In genomic region chr2:238369516-238370481, GRCh38 we compare ENCODE assay signal across 11 cellular contexts. TPM values are rescaled to one million over a fixed set of nuclear protein-coding genes. Genes with fewer than 3 reads are reported as not detected.
DNase-seq lines count a peak whose midpoint lies in the region; ATAC-seq and TF ChIP-seq lines count a peak whose summit lies in the region.
"Had no signal": no experiment of that assay in that cellular context is flagged by ENCODE, and none has a peak within 500 bp of the region (broad histone marks: within the 10 kb centered on the region; RNA-seq: fewer than 3 reads in every experiment).

No MANE protein-coding gene starts in this region.

- dilution Hi-C loops in IMR-90 (cut with HindIII; ENCODE audit: low sequenced_read_pairs, unreplicated experiment), result no loop called here

- no peak overlapping the region for H2AK5ac ChIP-seq in IMR-90 (ENCODE audit: low read depth, low read length)

- TF ChIP-seq POLR2A in IMR-90 (IDR thresholded peaks at IDR 0.05; ENCODE audit: low read depth, low read length), result no peak
- no peak for TF ChIP-seq POLR2A in esophagus squamous epithelium (IDR thresholded peaks at IDR 0.05)

- no peak overlapping the region for H2AFZ ChIP-seq in IMR-90 (replicated peaks; ENCODE audit: low read length, poor library complexity)

- TF ChIP-seq RAD21 in IMR-90 (IDR thresholded peaks at IDR 0.05; ENCODE audit: low read length), result no peak

- no peak overlapping the region for H3K27ac ChIP-seq in IMR-90 (ENCODE audit: insufficient read depth, low read length)
- peak overlapping the region in 3 of 4 donors; percentile 4 to 35 (median 32) for H3K27ac ChIP-seq in esophagus squamous epithelium
- H3K27ac ChIP-seq: BLaER1 treated with 17β-estradiol and CSF1 and Interleukin-3, amounts not matched to agents 10 nM and 100 nM; brain microvascular endothelial cell had no signal

- no peak overlapping the region for H2BK20ac ChIP-seq in IMR-90 (ENCODE audit: low read depth, low read length)

- H4K20me1 ChIP-seq in IMR-90 (ENCODE audit: insufficient read depth, low read length), result no peaks in the 10 kb centered on the region
- H4K20me1 ChIP-seq: BLaER1 treated with 17β-estradiol and CSF1 and Interleukin-3, amounts not matched to agents 10 nM and 100 nM had no signal

- H3K79me1 ChIP-seq in IMR-90 (ENCODE audit: low read depth in 1 of 2, low read length in 2 of 2), result no peaks in the 10 kb centered on the region

- no peak for TF ChIP-seq CTCF in IMR-90 (conservative IDR thresholded peaks at IDR 0.05; ENCODE audit: low read depth, low read length)
- TF ChIP-seq CTCF in esophagus squamous epithelium (IDR thresholded peaks at IDR 0.05), result no peak
- no peak for TF ChIP-seq CTCF in omental fat pad (IDR thresholded peaks at IDR 0.05)

- no peak overlapping the region for H4K8ac ChIP-seq in IMR-90 (ENCODE audit: low read depth in 2 of 2, low read length in 2 of 2)

- no peak overlapping the region for H3K9ac ChIP-seq in IMR-90 (ENCODE audit: low read depth, low read length)
- H3K9ac ChIP-seq: BLaER1 treated with 17β-estradiol and CSF1 and Interleukin-3, amounts not matched to agents 10 nM and 100 nM had no signal

- no peaks in the 10 kb centered on the region; the same call in 1 of the 2 replicates for H3K9me1 ChIP-seq in IMR-90 (ENCODE audit: insufficient read depth, low read length)

- H4K91ac ChIP-seq in IMR-90 (ENCODE audit: insufficient read depth, low read depth, low read length), result no peak overlapping the region

- peak overlapping the region; percentile 2 for H2AK9ac ChIP-seq in IMR-90 (replicated peaks; ENCODE audit: low read depth, low read length, poor library complexity)

- in situ Hi-C loops in G401 (cut with HindIII; ENCODE audit: low sequenced_read_pairs) (no loop called here), IMR-90 (cut with MboI; ENCODE audit: low sequenced_read_pairs) (loop anchor here (10.0 to 25.0 kb wide), 4 partner anchors 95 to 635 kb away; no protein-coding TSS in a partner anchor)

- intact Hi-C loops in IMR-90 (cut with micrococcal nuclease), result loop anchor here (1.0 to 10.0 kb wide), 6 partner anchors 93 to 633 kb away; partner anchors contain the start of gene TWIST2
- intact Hi-C loops in esophagus squamous epithelium (cut with DNase I), result loop anchor here (5.0 to 10.0 kb wide), 2 partner anchors 93 to 415 kb away; no protein-coding TSS in a partner anchor

- peak; percentile 83 for DNase-seq in G401 (ENCODE audit: low spot score)
- no peak for DNase-seq in IMR-90
- DNase-seq in esophagus squamous epithelium (lab: John Stamatoyannopoulos, UW), result no peak
- no peak for DNase-seq in omental fat pad (ENCODE audit: low spot score)
- no peak for DNase-seq in stimulated activated naive CD8-positive, alpha-beta T cell treated with anti-CD3 and anti-CD28 coated beads, Interleukin-15, Interleukin-2, amounts not matched to agents 100 U/mL and 50 U/mL, for 24 hours
- no peak for DNase-seq in COLO829 (ENCODE audit: low spot score)
- DNase-seq: GOT3, NCI-H524 treated with DMSO at 0.1 percent for 48 hours had no signal

- no peak overlapping the region for H3K18ac ChIP-seq in IMR-90 (ENCODE audit: low read depth, low read length)

- no peak overlapping the region for H2BK5ac ChIP-seq in IMR-90 (ENCODE audit: low read depth, low read length, poor library complexity, severe bottlenecking)

- CTCF ChIA-PET in IMR-90 (lab: Yijun Ruan, JAX), result interaction anchor here (0.6 to 1.8 kb wide), 13 partner anchors 10 to 631 kb away, joined by 3 to 6 read pairs (median 3); no protein-coding TSS in a partner anchor

- H2BK15ac ChIP-seq in IMR-90 (ENCODE audit: low read depth, low read length), result no peak overlapping the region

- no peak overlapping the region for H4K5ac ChIP-seq in IMR-90 (ENCODE audit: low read depth, low read length)

- POLR2A ChIA-PET in IMR-90 (lab: Charles Lee; ENCODE audit: unreplicated experiment), result no interaction called here

- no peak overlapping the region for H3K14ac ChIP-seq in IMR-90 (replicated peaks; ENCODE audit: low read depth, low read length)

- H3K4me1 ChIP-seq in IMR-90 (ENCODE audit: control insufficient read depth, insufficient read depth, low read length) (no peaks in the 10 kb centered on the region), esophagus squamous epithelium (peaks cover 0 to 14% (median 0%) of the 10 kb centered on the region in 3 donors)

- H3K36me3 ChIP-seq in IMR-90 (ENCODE audit: control insufficient read depth, insufficient read depth, low read length), result no peaks in the 10 kb centered on the region
- no peaks in the 10 kb centered on the region for H3K36me3 ChIP-seq in esophagus squamous epithelium
- H3K36me3 ChIP-seq: BLaER1 treated with 17β-estradiol and CSF1 and Interleukin-3, amounts not matched to agents 10 nM and 100 nM; brain microvascular endothelial cell had no signal

- H3K4me2 ChIP-seq in IMR-90 (ENCODE audit: low read depth, low read length), result no peak overlapping the region
- H3K4me2 ChIP-seq: BLaER1 treated with 17β-estradiol and CSF1 and Interleukin-3, amounts not matched to agents 10 nM and 100 nM had no signal

- H3K23ac ChIP-seq in IMR-90 (ENCODE audit: low read depth, low read length), result no peak overlapping the region

- no peak overlapping the region for H2BK120ac ChIP-seq in IMR-90 (ENCODE audit: low read depth, low read length)

- no peaks in the 10 kb centered on the region for H3K9me3 ChIP-seq in IMR-90 (ENCODE audit: control insufficient read depth, insufficient read depth, low read length)
- H3K9me3 ChIP-seq in esophagus squamous epithelium, result no peaks in the 10 kb centered on the region

- ATAC-seq in IMR-90 (ENCODE audit: low read depth), result no peak
- peak; percentile 10 for ATAC-seq in omental fat pad (ENCODE audit: low FRiP score)
- no peak for ATAC-seq in HG03108 (IDR thresholded peaks at IDR 0.05; ENCODE audit: unreplicated experiment)
- no peak for ATAC-seq in stimulated activated naive CD8-positive, alpha-beta T cell treated with anti-CD3 and anti-CD28 coated beads, Interleukin-15, Interleukin-2, amounts not matched to agents 100 U/mL and 50 U/mL, for 24 hours

- no TSS peak for BruUV-seq in IMR-90 (replicated peaks; lab: Mats Ljungman, UMichigan)

- H3K27me3 ChIP-seq in IMR-90 (ENCODE audit: control insufficient read depth, insufficient read depth, low read length) (no peaks in the 10 kb centered on the region), esophagus squamous epithelium (no peaks in the 10 kb centered on the region)
- H3K27me3 ChIP-seq: BLaER1 treated with 17β-estradiol and CSF1 and Interleukin-3, amounts not matched to agents 10 nM and 100 nM; brain microvascular endothelial cell had no signal

- H3K4me3 ChIP-seq in IMR-90 (ENCODE audit: insufficient read depth, low read depth, low read length) (no peak overlapping the region), esophagus squamous epithelium (no peak overlapping the region)
- H3K4me3 ChIP-seq: BLaER1 treated with 17β-estradiol and CSF1 and Interleukin-3, amounts not matched to agents 10 nM and 100 nM had no signal

- no peak overlapping the region for H3K4ac ChIP-seq in IMR-90 (ENCODE audit: low read depth, low read length)

- no peak overlapping the region for H3K56ac ChIP-seq in IMR-90 (ENCODE audit: extremely low read depth, insufficient read depth, low read length)

- 95% methylated on average over 5 of the region's 16 CpGs; no CpG with 5 or more reads in 1 of the 2 experiments for WGBS in IMR-90 (ENCODE audit: extremely low coverage in 2 of 2, insufficient read length in 1 of 2), 2 experiments
- 78 to 82% methylated on average over 16 of the region's 16 CpGs for WGBS in esophagus squamous epithelium, 2 donors

TF ChIP-seq in IMR-90, 13 proteins besides CTCF, POLR2A, EP300 and RAD21:
- TF ChIP-seq RCOR1 (IDR thresholded peaks at IDR 0.05; ENCODE audit: insufficient replicate concordance, low read length) (no peak), CEBPB (IDR thresholded peaks at IDR 0.05; ENCODE audit: low read depth, low read length) (no peak)

RNA-seq across cellular contexts. Expression of gene TRAF3IP1, which starts 49.5 kb away (rescaled TPM):
- 11.5 and 20.9 TPM in 2 replicates for total RNA-seq in G401 (2014; rRNA removed; shearing (Covaris generic))
- total RNA-seq in IMR-90 (2012; rRNA removed) (5.9 and 6.9 TPM in 2 replicates), esophagus squamous epithelium (10 to 100 TPM in 1 of 4 donors, 1 to 10 TPM in 3; 5.4 to 13.5 (median 9.8) TPM), omental fat pad (10 to 100 TPM in 3 of 4 donors, 1 to 10 TPM in 1; 8.4 to 15.9 (median 12.5) TPM)
- polyA plus RNA-seq in IMR-90 (2012; rRNA removed), result 6.0 and 8.3 TPM in 2 replicates
- polyA plus RNA-seq in IMR-90 (2012; cell fraction: cytosol; rRNA removed), result 2.4 and 4.0 TPM in 2 replicates
- polyA plus RNA-seq in IMR-90 (2012; cell fraction: nucleus; rRNA removed; ENCODE audit: low replicate concordance), result 6.0 and 8.0 TPM in 2 replicates

RNA-seq across cellular contexts. Expression of gene ASB1, which starts 56.9 kb away (rescaled TPM):
- total RNA-seq in G401 (2014; rRNA removed; shearing (Covaris generic)), result 27.7 and 41.5 TPM in 2 replicates
- total RNA-seq in IMR-90 (2012; rRNA removed), result 21.4 and 23.5 TPM in 2 replicates
- 37.3 and 39.6 TPM in 2 replicates for polyA plus RNA-seq in IMR-90 (2012; rRNA removed)
- 29.3 and 37.4 TPM in 2 replicates for polyA plus RNA-seq in IMR-90 (2012; cell fraction: cytosol; rRNA removed)
- 61.9 and 87.8 TPM in 2 replicates for polyA plus RNA-seq in IMR-90 (2012; cell fraction: nucleus; rRNA removed; ENCODE audit: low replicate concordance)
- total RNA-seq in esophagus squamous epithelium, result 10 to 100 TPM in 1 of 4 donors, 1 to 10 TPM in 3; 3.9 to 17.7 (median 8.9) TPM
- 10 to 100 TPM; 12.9 to 23.4 (median 14.4) TPM for total RNA-seq in omental fat pad
